ENCODE assay signal across 1 cellular context in genomic region chr14:37187840-37188577, GRCh38.
TF ChIP-seq lines count a peak whose summit lies in the region.

No MANE protein-coding gene starts in this region.

TF ChIP-seq in HepG2, 621 proteins besides CTCF, POLR2A, EP300 and RAD21 (continued from another document):
- TF ChIP-seq, protein P1, sequence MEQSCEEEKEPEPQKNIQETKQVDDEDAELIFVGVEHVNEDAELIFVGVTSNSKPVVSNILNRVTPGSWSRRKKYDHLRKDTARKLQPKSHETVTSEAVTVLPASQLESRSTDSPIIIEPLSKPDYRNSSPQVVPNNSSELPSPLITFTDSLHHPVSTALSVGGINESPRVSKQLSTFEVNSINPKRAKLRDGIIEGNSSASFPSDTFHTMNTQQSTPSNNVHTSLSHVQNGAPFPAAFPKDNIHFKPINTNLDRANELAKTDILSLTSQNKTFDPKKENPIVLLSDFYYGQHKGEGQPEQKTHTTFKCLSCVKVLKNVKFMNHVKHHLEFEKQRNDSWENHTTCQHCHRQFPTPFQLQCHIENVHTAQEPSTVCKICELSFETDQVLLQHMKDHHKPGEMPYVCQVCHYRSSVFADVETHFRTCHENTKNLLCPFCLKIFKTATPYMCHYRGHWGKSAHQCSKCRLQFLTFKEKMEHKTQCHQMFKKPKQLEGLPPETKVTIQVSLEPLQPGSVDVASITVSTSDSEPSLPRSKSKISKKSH (CRISPR knock-in tag; IDR thresholded peaks at IDR 0.05; ENCODE audit: borderline replicate concordance) = peak; percentile 52; the same call in 1 of the 2 replicates
- TF ChIP-seq YEATS4 (CRISPR knock-in tag; IDR thresholded peaks at IDR 0.05; ENCODE audit: borderline replicate concordance) (peak; percentile 51), ZNF430 (CRISPR knock-in tag; IDR thresholded peaks at IDR 0.05) (peak; percentile 69; the same call in 1 of the 2 replicates), JUND (CRISPR knock-in tag; IDR thresholded peaks at IDR 0.05) (peak; percentile 44; the same call in 1 of the 2 replicates), ZNF83 (CRISPR knock-in tag; IDR thresholded peaks at IDR 0.05; ENCODE audit: borderline replicate concordance) (peak; percentile 61; the same call in 1 of the 2 replicates), ZMYM4 (CRISPR knock-in tag; IDR thresholded peaks at IDR 0.05) (peak; percentile 90), DNMT1 (CRISPR knock-in tag; IDR thresholded peaks at IDR 0.05) (0 out of 2 replicates have a peak, but pooled peaks have one; percentile 63), ZNF501 (CRISPR knock-in tag; IDR thresholded peaks at IDR 0.05) (peak; percentile 87), TEAD3 (CRISPR knock-in tag; optimal IDR thresholded peaks at IDR 0.05; ENCODE audit: borderline replicate concordance) (peak; percentile 40), KDM5B (CRISPR knock-in tag; IDR thresholded peaks at IDR 0.05; ENCODE audit: borderline replicate concordance) (peak; percentile 63; the same call in 1 of the 2 replicates), ZBTB7A (CRISPR knock-in tag; IDR thresholded peaks at IDR 0.05) (peak; percentile 38; the same call in 1 of the 2 replicates), HDAC1 (CRISPR knock-in tag; IDR thresholded peaks at IDR 0.05) (peak; percentile 61; the same call in 1 of the 2 replicates), ZNF839 (CRISPR knock-in tag; IDR thresholded peaks at IDR 0.05; ENCODE audit: borderline replicate concordance) (0 out of 2 replicates have a peak, but pooled peaks have one; percentile 83), THAP9 (CRISPR knock-in tag; IDR thresholded peaks at IDR 0.05; ENCODE audit: borderline replicate concordance) (peak; percentile 92)
- TF ChIP-seq, protein P2, sequence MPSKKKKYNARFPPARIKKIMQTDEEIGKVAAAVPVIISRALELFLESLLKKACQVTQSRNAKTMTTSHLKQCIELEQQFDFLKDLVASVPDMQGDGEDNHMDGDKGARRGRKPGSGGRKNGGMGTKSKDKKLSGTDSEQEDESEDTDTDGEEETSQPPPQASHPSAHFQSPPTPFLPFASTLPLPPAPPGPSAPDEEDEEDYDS (CRISPR knock-in tag; IDR thresholded peaks at IDR 0.05) = 0 out of 2 replicates have a peak, but pooled peaks have one; percentile 19
- TF ChIP-seq, protein P3, sequence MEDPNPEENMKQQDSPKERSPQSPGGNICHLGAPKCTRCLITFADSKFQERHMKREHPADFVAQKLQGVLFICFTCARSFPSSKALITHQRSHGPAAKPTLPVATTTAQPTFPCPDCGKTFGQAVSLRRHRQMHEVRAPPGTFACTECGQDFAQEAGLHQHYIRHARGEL (CRISPR knock-in tag; IDR thresholded peaks at IDR 0.05) = peak; percentile 91; the same call in 1 of the 2 replicates
- TF ChIP-seq, protein P4, sequence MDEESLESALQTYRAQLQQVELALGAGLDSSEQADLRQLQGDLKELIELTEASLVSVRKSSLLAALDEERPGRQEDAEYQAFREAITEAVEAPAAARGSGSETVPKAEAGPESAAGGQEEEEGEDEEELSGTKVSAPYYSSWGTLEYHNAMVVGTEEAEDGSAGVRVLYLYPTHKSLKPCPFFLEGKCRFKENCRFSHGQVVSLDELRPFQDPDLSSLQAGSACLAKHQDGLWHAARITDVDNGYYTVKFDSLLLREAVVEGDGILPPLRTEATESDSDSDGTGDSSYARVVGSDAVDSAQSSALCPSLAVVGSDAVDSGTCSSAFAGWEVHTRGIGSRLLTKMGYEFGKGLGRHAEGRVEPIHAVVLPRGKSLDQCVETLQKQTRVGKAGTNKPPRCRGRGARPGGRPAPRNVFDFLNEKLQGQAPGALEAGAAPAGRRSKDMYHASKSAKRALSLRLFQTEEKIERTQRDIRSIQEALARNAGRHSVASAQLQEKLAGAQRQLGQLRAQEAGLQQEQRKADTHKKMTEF (CRISPR knock-in tag; IDR thresholded peaks at IDR 0.05) = peak; percentile 51; the same call in 1 of the 2 replicates
